In genomic region chr16:728131-728889, GRCh38 we compare ENCODE assay signal across 8 cellular contexts. TPM values are rescaled to one million over a fixed set of nuclear protein-coding genes. Genes with fewer than 3 reads are reported as not detected.
DNase-seq lines count a peak whose midpoint lies in the region; ATAC-seq and TF ChIP-seq lines count a peak whose summit lies in the region.

No MANE protein-coding gene starts in this region.

- no peaks in the 10 kb centered on the region for H3K9me3 ChIP-seq in testis

- no peaks in the 10 kb centered on the region for H3K36me3 Mint-ChIP-seq in activated CD8-positive, alpha-beta memory T cell treated with anti-CD3 and anti-CD28 coated beads, Interleukin-2, amount 10 ng/mL, durations not matched to agents 7 days and 5 days

- H3K27ac ChIP-seq in testis, result no peak overlapping the region

- ATAC-seq in GM21786 (IDR thresholded peaks at IDR 0.05; ENCODE audit: unreplicated experiment), result peak; percentile 33
- ATAC-seq in activated CD8-positive, alpha-beta memory T cell treated with anti-CD3 and anti-CD28 coated beads, Interleukin-2, amount 10 ng/mL, durations not matched to agents 7 days and 5 days, result peak; percentile 71

- peaks cover 16% of the 10 kb centered on the region for H3K4me1 ChIP-seq in testis

- no peak overlapping the region for H3K4me3 Mint-ChIP-seq in activated CD8-positive, alpha-beta memory T cell treated with anti-CD3 and anti-CD28 coated beads, Interleukin-2, amount 10 ng/mL, durations not matched to agents 7 days and 5 days

- H3K27me3 Mint-ChIP-seq in activated CD8-positive, alpha-beta memory T cell treated with anti-CD3 and anti-CD28 coated beads, Interleukin-2, amount 10 ng/mL, durations not matched to agents 7 days and 5 days, result no peaks in the 10 kb centered on the region

- no peaks in the 10 kb centered on the region for H3K36me3 ChIP-seq in testis (ENCODE audit: low read depth, missing control alignments)

- CTCF ChIA-PET in activated CD8-positive, alpha-beta memory T cell treated with anti-CD3 and anti-CD28 coated beads, Interleukin-2, amount 10 ng/mL, durations not matched to agents 7 days and 5 days (lab: Charles Lee), result interaction anchor here (1.2 to 5.8 kb wide), 3 partner anchors 10 to 16 kb away, joined by 3 to 33 read pairs (median 6); partner anchors contain the start of gene METRN

- TF ChIP-seq CTCF in epithelial cell of esophagus (IDR thresholded peaks at IDR 0.05; ENCODE audit: insufficient read depth, low read depth, low read length, missing control alignments), result no peak
- no peak for TF ChIP-seq CTCF in testis (IDR thresholded peaks at IDR 0.05)

- WGBS in testis, 2 donors, result 0 to 2% methylated on average over 3 to 26 of the region's 80 CpGs

- peak; percentile 82 for DNase-seq in COR-L47 (lab: John Stamatoyannopoulos, UW)
- peak; percentile 97 for DNase-seq in NCI-H69 (lab: John Stamatoyannopoulos, UW)
- DNase-seq in activated CD8-positive, alpha-beta memory T cell treated with anti-CD3 and anti-CD28 coated beads, Interleukin-2, amount 10 ng/mL, durations not matched to agents 7 days and 5 days, result peak; percentile 79
- DNase-seq in epithelial cell of esophagus (ENCODE audit: low read depth), result peak; percentile 89
- peak; percentile 57 for DNase-seq in mucosa of gallbladder (ENCODE audit: low spot score)
- DNase-seq in testis, result peak; percentile 78
- no peak for DNase-seq in GOT3 (lab: John Stamatoyannopoulos, UW)

- peak overlapping the region; percentile 72 for H3K4me3 ChIP-seq in epithelial cell of esophagus (ENCODE audit: low read length)
- peak overlapping the region; percentile 6 to 58 for H3K4me3 ChIP-seq in testis

- TF ChIP-seq POLR2A in testis (IDR thresholded peaks at IDR 0.05), result no peak

- H3K27me3 ChIP-seq in testis, result no peaks in the 10 kb centered on the region

- H3K9me3 Mint-ChIP-seq in activated CD8-positive, alpha-beta memory T cell treated with anti-CD3 and anti-CD28 coated beads, Interleukin-2, amount 10 ng/mL, durations not matched to agents 7 days and 5 days (ENCODE audit: low read depth), result no peaks in the 10 kb centered on the region

- no peak overlapping the region for H3K27ac Mint-ChIP-seq in activated CD8-positive, alpha-beta memory T cell treated with anti-CD3 and anti-CD28 coated beads, Interleukin-2, amount 10 ng/mL, durations not matched to agents 7 days and 5 days

- peaks cover 4% of the 10 kb centered on the region for H3K4me1 Mint-ChIP-seq in activated CD8-positive, alpha-beta memory T cell treated with anti-CD3 and anti-CD28 coated beads, Interleukin-2, amount 10 ng/mL, durations not matched to agents 7 days and 5 days

- intact Hi-C loops in testis (cut with DNase I; ENCODE audit: low total_unique reads), result no loop called here

RNA-seq across cellular contexts. Expression of gene HAGHL, which starts 1.4 kb away (rescaled TPM):
- 10 to 100 TPM; 13.0 to 14.3 TPM for total RNA-seq in activated CD8-positive, alpha-beta memory T cell treated with anti-CD3 and anti-CD28 coated beads, Interleukin-2, amount 10 ng/mL, durations not matched to agents 7 days and 5 days
- 13.4 TPM for total RNA-seq in mucosa of gallbladder
- 10 to 100 TPM in 1 of 2 donors, 1 to 10 TPM in 1; 9.9 to 13.7 TPM for total RNA-seq in testis
- 7.2 TPM for polyA plus RNA-seq in testis (ENCODE audit: insufficient read depth, low read depth, low replicate concordance)

RNA-seq across cellular contexts. Expression of gene CCDC78, which starts 2.1 kb away (rescaled TPM):
- 1 to 10 TPM; 2.5 to 2.9 TPM for total RNA-seq in activated CD8-positive, alpha-beta memory T cell treated with anti-CD3 and anti-CD28 coated beads, Interleukin-2, amount 10 ng/mL, durations not matched to agents 7 days and 5 days
- total RNA-seq in mucosa of gallbladder, result 3.3 TPM
- total RNA-seq in testis, result 1 to 10 TPM; 3.2 to 6.1 TPM
- polyA plus RNA-seq in testis (ENCODE audit: insufficient read depth, low read depth, low replicate concordance), result 5.7 TPM

RNA-seq across cellular contexts. Expression of gene ANTKMT, which starts 7.4 kb away (rescaled TPM):
- 10 to 100 TPM; 14.8 to 21.1 TPM for total RNA-seq in activated CD8-positive, alpha-beta memory T cell treated with anti-CD3 and anti-CD28 coated beads, Interleukin-2, amount 10 ng/mL, durations not matched to agents 7 days and 5 days
- total RNA-seq in mucosa of gallbladder, result 54.7 TPM
- total RNA-seq in testis, result 100 to 1,000 TPM in 1 of 2 donors, 10 to 100 TPM in 1; 81.1 to 108 TPM
- 68.5 TPM for polyA plus RNA-seq in testis (ENCODE audit: insufficient read depth, low read depth, low replicate concordance)

RNA-seq across cellular contexts. Expression of gene CIAO3, which starts 12.5 kb away (rescaled TPM):
- total RNA-seq in activated CD8-positive, alpha-beta memory T cell treated with anti-CD3 and anti-CD28 coated beads, Interleukin-2, amount 10 ng/mL, durations not matched to agents 7 days and 5 days, result 10 to 100 TPM; 34.8 to 37.0 TPM
- 47.1 TPM for total RNA-seq in mucosa of gallbladder
- total RNA-seq in testis, result 10 to 100 TPM; 58.0 to 59.0 TPM
- 28.9 TPM for polyA plus RNA-seq in testis (ENCODE audit: insufficient read depth, low read depth, low replicate concordance)

RNA-seq across cellular contexts. Expression of gene METRN, which starts 13.4 kb away (rescaled TPM):
- 10 to 100 TPM in 1 of 2 experiments, 1 to 10 TPM in 1; 9.8 to 14.0 TPM for total RNA-seq in activated CD8-positive, alpha-beta memory T cell treated with anti-CD3 and anti-CD28 coated beads, Interleukin-2, amount 10 ng/mL, durations not matched to agents 7 days and 5 days
- total RNA-seq in mucosa of gallbladder (62.0 TPM), testis (10 to 100 TPM; 34.9 to 50.6 TPM)
- 21.0 TPM for polyA plus RNA-seq in testis (ENCODE audit: insufficient read depth, low read depth, low replicate concordance)
